29 cellular contexts compared by ENCODE assay signal in the genomic region with DNA sequence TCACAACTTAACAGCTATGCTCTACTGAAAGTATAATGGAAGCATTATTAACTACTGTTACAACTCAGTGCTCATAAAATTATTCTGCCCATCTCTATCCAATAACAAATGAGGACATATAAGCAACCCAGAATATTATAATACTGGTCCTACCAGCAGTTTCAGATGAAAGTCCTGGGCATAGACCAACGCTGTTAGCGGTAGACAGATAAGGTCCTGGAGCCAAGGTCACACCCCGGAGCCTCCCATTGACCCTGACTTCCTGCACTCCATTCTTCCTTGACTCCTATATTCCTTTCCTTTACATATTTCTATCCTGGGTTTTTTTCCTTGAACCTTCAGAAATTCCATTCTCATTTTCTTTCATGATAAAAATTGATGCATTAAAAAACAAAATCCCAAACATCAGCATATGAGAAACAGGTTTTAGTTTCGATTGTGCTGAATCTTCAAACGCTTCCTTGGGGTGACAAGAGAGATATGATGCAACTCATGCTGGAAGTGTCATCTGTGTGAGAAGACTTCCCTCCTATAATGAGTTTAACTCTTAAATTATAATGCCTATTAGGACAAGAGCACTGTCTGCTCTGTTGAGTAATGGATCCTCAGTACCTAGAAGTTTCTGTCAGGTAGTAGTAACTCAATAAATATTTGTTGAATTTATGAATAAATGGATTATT.
"Had no signal": no experiment of that assay in that cellular context is flagged by ENCODE, and none has a peak within 500 bp of the region (broad histone marks: within the 10 kb centered on the region; RNA-seq: fewer than 3 reads in every experiment).

No MANE protein-coding gene starts in this region.

- H3K9me3 ChIP-seq: ascending aorta, body of pancreas, Peyer's patch had no signal

- DNase-seq: activated CD4-positive, alpha-beta T cell treated with anti-CD3 and anti-CD28 coated beads for 48 hours; activated CD4-positive, alpha-beta T cell treated with anti-CD3 and anti-CD28 coated beads, Interleukin-2, amount 50 U/mL, for 4 hours; activated CD4-positive, CD25-positive, alpha-beta regulatory T cell treated with anti-CD3 and anti-CD28 coated beads, Interleukin-2, amount 50 U/mL, for 72 hours; activated CD8-positive, alpha-beta memory T cell treated with anti-CD3 and anti-CD28 coated beads, Interleukin-2, amount 50 U/mL, for 48 hours; activated CD8-positive, alpha-beta T cell treated with anti-CD3 and anti-CD28 coated beads, Interleukin-2, amount 10 ng/mL, durations not matched to agents 7 days and 5 days; activated effector memory CD4-positive, alpha-beta T cell treated with anti-CD3 and anti-CD28 coated beads, Interleukin-2, amount 50 U/mL, for 16 hours; activated naive CD4-positive, alpha-beta T cell treated with Interleukin-2 at 50 U/mL for 16 hours; activated naive CD8-positive, alpha-beta T cell treated with anti-CD3 and anti-CD28 coated beads, Interleukin-2, amount 50 U/mL, for 24 hours; activated T-cell treated with anti-CD3 and anti-CD28 coated beads, Interleukin-2, amount 50 U/mL, for 1 hour; amniotic stem cell; body of pancreas; central memory CD4-positive, alpha-beta T cell; IMR-90; KG1; NCI-H1092; NCI-H1417; NCI-H1694; NCI-H2029 treated with DMSO at 0.1 percent for 48 hours; NCI-H2227 treated with DMSO at 0.1 percent for 48 hours; NCI-H446 treated with DMSO at 0.1 percent for 48 hours; NCI-H524 treated with DMSO at 0.1 percent for 48 hours; NCI-H774; NK-92 treated with Interleukin-12 subunit alpha and Interleukin-12 subunit beta, amount 100 ng/mL, for 24 hours; Peyer's patch; Right ventricle myocardium superior had no signal

- H3K36me3 ChIP-seq: ascending aorta, Peyer's patch had no signal

- H3K4me3 ChIP-seq: ascending aorta, body of pancreas, Peyer's patch had no signal

- H3K27me3 ChIP-seq: ascending aorta, body of pancreas, Peyer's patch had no signal

- H3K4me1 ChIP-seq: ascending aorta, body of pancreas, Peyer's patch had no signal

- H3K27ac ChIP-seq: ascending aorta, body of pancreas, Peyer's patch, RWPE1 had no signal

- ATAC-seq: activated CD8-positive, alpha-beta T cell treated with anti-CD3 and anti-CD28 coated beads, Interleukin-2, amount 10 ng/mL, durations not matched to agents 7 days and 5 days; activated naive CD4-positive, alpha-beta T cell treated with anti-CD3 and anti-CD28 coated beads, Interleukin-2, amount 50 U/mL, for 72 hours; activated naive CD8-positive, alpha-beta T cell treated with anti-CD3 and anti-CD28 coated beads, Interleukin-2, amount 50 U/mL, for 24 hours; body of pancreas; WTC11 had no signal
